Comparison of ENCODE assay signal across 34 cellular contexts in genomic region chr2:161771148-161771547, GRCh38.
"Had no signal": no experiment of that assay in that cellular context is flagged by ENCODE, and none has a peak within 500 bp of the region (broad histone marks: within the 10 kb centered on the region; RNA-seq: fewer than 3 reads in every experiment).

No MANE protein-coding gene starts in this region.

- ATAC-seq: activated naive CD4-positive, alpha-beta T cell treated with anti-CD3 and anti-CD28 coated beads, Interleukin-2, amount 50 U/mL, for 72 hours; activated naive CD8-positive, alpha-beta T cell treated with anti-CD3 and anti-CD28 coated beads, Interleukin-2, amount 50 U/mL, for 24 hours; activated T-cell treated with anti-CD3 and anti-CD28 coated beads, Interleukin-2, amount 50 U/mL, for 4 hours; activated T-cell treated with anti-CD3 and anti-CD28 coated beads, Interleukin-2, amount 50 U/mL, for 72 hours; activated T-helper 17 cell treated with anti-CD3 and anti-CD28 coated beads, Interleukin-2, amount 50 U/mL, for 72 hours; body of pancreas had no signal

- H3K4me3 ChIP-seq: adrenal gland, ascending aorta, body of pancreas, breast epithelium, cardiac muscle cell had no signal

- H3K27me3 ChIP-seq: adrenal gland, ascending aorta, body of pancreas, brain microvascular endothelial cell, breast epithelium, cardiac muscle cell had no signal

- H3K4me1 ChIP-seq: adrenal gland, ascending aorta, body of pancreas, breast epithelium had no signal

- H3K9me3 ChIP-seq: adrenal gland, ascending aorta, body of pancreas, breast epithelium had no signal

- H3K36me3 ChIP-seq: adrenal gland, ascending aorta, brain microvascular endothelial cell, breast epithelium, cardiac muscle cell had no signal

- DNase-seq: activated effector memory CD4-positive, alpha-beta T cell treated with anti-CD3 and anti-CD28 coated beads, Interleukin-2, amount 50 U/mL, for 16 hours; activated effector memory CD4-positive, alpha-beta T cell treated with Interleukin-2 at 50 U/mL for 16 hours; activated gamma-delta T cell; activated gamma-delta T cell treated with Interleukin-2 at 50 U/mL for 16 hours; activated naive CD4-positive, alpha-beta T cell; activated naive CD4-positive, alpha-beta T cell treated with anti-CD3 and anti-CD28 coated beads for 36 hours; activated naive CD4-positive, alpha-beta T cell treated with anti-CD3 and anti-CD28 coated beads, Interleukin-2, amount 10 ng/mL, durations not matched to agents 7 days and 5 days; activated naive CD4-positive, alpha-beta T cell treated with anti-CD3 and anti-CD28 coated beads, Interleukin-2, amount 50 U/mL, for 16 hours; activated naive CD4-positive, alpha-beta T cell treated with Interleukin-2 at 50 U/mL for 16 hours; activated naive CD8-positive, alpha-beta T cell treated with anti-CD3 and anti-CD28 coated beads for 36 hours; activated naive CD8-positive, alpha-beta T cell treated with anti-CD3 and anti-CD28 coated beads, Interleukin-2, amount 10 ng/mL, durations not matched to agents 7 days and 5 days; activated naive CD8-positive, alpha-beta T cell treated with anti-CD3 and anti-CD28 coated beads, Interleukin-2, amount 50 U/mL, for 24 hours; activated T-cell treated with anti-CD3 and anti-CD28 coated beads, Interleukin-2, amount 50 U/mL, for 1 hour; activated T-cell treated with anti-CD3 and anti-CD28 coated beads, Interleukin-2, amount 50 U/mL, for 24 hours; activated T-cell treated with anti-CD3 and anti-CD28 coated beads, Interleukin-2, amount 50 U/mL, for 4 hours; activated T-cell treated with anti-CD3 and anti-CD28 coated beads, Interleukin-2, amount 50 U/mL, for 48 hours; activated T-cell treated with anti-CD3 and anti-CD28 coated beads, Interleukin-2, amount 50 U/mL, for 72 hours; adrenal gland; amniotic stem cell; amygdala; anterior cingulate cortex; aorta; body of pancreas; brain microvascular endothelial cell; caudate nucleus; central memory CD4-positive, alpha-beta T cell; cerebellar nuclear complex had no signal

- FAIRE-seq: astrocyte, bronchial epithelial cell had no signal

- H3K27ac ChIP-seq: adrenal gland, ascending aorta, body of pancreas, brain microvascular endothelial cell, breast epithelium, cardiac muscle cell had no signal
